Comparison of ENCODE assay signal across 20 cellular contexts in genomic region chr7:101651116-101651515, GRCh38. TPM values are rescaled to one million over a fixed set of nuclear protein-coding genes. Genes with fewer than 3 reads are reported as not detected.
"Had no signal": no experiment of that assay in that cellular context is flagged by ENCODE, and none has a peak within 500 bp of the region (broad histone marks: within the 10 kb centered on the region; RNA-seq: fewer than 3 reads in every experiment).

No MANE protein-coding gene starts in this region.

- FAIRE-seq: TTC549 had no signal

- H3K4me3 ChIP-seq: breast epithelium, lung, upper lobe of left lung had no signal

- ATAC-seq: foreskin keratinocyte; left colon; naive thymus-derived CD4-positive, alpha-beta T cell; sciatic nerve had no signal

- H3K4me1 ChIP-seq: breast epithelium, foreskin keratinocyte, upper lobe of left lung had no signal

- H3K27me3 ChIP-seq: upper lobe of left lung had no signal

- DNase-seq: activated CD4-positive, alpha-beta T cell treated with anti-CD3 and anti-CD28 coated beads, Interleukin-2, amount 50 U/mL, for 1 hour; activated CD4-positive, CD25-positive, alpha-beta regulatory T cell; activated effector memory CD4-positive, alpha-beta T cell treated with anti-CD3 and anti-CD28 coated beads, Interleukin-2, amount 50 U/mL, for 16 hours; activated T-cell treated with anti-CD3 and anti-CD28 coated beads, Interleukin-2, amount 50 U/mL, for 24 hours; foreskin keratinocyte; head of caudate nucleus; left colon; naive thymus-derived CD4-positive, alpha-beta T cell; stimulated activated CD4-positive, alpha-beta T cell treated with anti-CD3 and anti-CD28 coated beads, Interleukin-2, amount 100 ng/mL, for 48 hours; upper lobe of left lung had no signal

- H3K9me3 ChIP-seq: breast epithelium, neutrophil, upper lobe of left lung had no signal

- H3K36me3 ChIP-seq: breast epithelium, neutrophil, upper lobe of left lung had no signal

- H3K27ac ChIP-seq: breast epithelium, foreskin keratinocyte, neutrophil, upper lobe of left lung had no signal

RNA-seq across cellular contexts. Expression of gene MYL10, which starts 22.0 kb away (rescaled TPM):
- total RNA-seq: breast epithelium; cerebellum; dermis microvascular lymphatic vessel endothelial cell; foreskin keratinocyte; left colon; lung; naive thymus-derived CD4-positive, alpha-beta T cell; progenitor cell of endocrine pancreas; sciatic nerve; temporal lobe; upper lobe of left lung had no signal
- polyA plus RNA-seq: esophagus; foreskin keratinocyte; lung; naive thymus-derived CD4-positive, alpha-beta T cell had no signal
